In genomic region chrX:41116948-41117347, GRCh38 we compare ENCODE assay signal across 9 cellular contexts. TPM values are rescaled to one million over a fixed set of nuclear protein-coding genes. Genes with fewer than 3 reads are reported as not detected.
DNase-seq lines count a peak whose midpoint lies in the region; ATAC-seq, FAIRE-seq and TF ChIP-seq lines count a peak whose summit lies in the region.
"Had no signal": no experiment of that assay in that cellular context is flagged by ENCODE, and none has a peak within 500 bp of the region (broad histone marks: within the 10 kb centered on the region; RNA-seq: fewer than 3 reads in every experiment).

No MANE protein-coding gene starts in this region.

- no peak for FAIRE-seq in K562 (lab: Jason Lieb, UNC)

- TF ChIP-seq CTCF in K562 (IDR thresholded peaks at IDR 0.05 in 2 of 3, conservative IDR thresholded peaks at IDR 0.05 in 1 of 3; ENCODE audit: insufficient read depth in 2 of 3, low read depth in 1 of 3, low read length in 3 of 3) (no peak), glutamatergic neuron (IDR thresholded peaks at IDR 0.05; ENCODE audit: partially characterized antibody, unreplicated experiment) (no peak), tibial nerve (IDR thresholded peaks at IDR 0.05) (no peak)

- WGBS in K562 (ENCODE audit: insufficient coverage, low coverage, missing lambda C conversion rate), result 9% methylated on average over 4 of the region's 4 CpGs
- WGBS in tibial nerve, 2 donors, result 29 to 54% methylated on average over 4 of the region's 4 CpGs

- POLR2A ChIA-PET in K562 (lab: Yijun Ruan, JAX), result interaction anchor here (1.6 kb wide), 1 partner anchor 9 kb away, joined by 5 read pairs; no protein-coding TSS in a partner anchor

- H3K36me3 Mint-ChIP-seq in glutamatergic neuron (ENCODE audit: unreplicated experiment), result no peaks in the 10 kb centered on the region

- CTCF ChIA-PET in K562 (lab: Yijun Ruan, JAX; ENCODE audit: low intra/inter-chr PET ratio), result no interaction called here

- peak; percentile 59 for ATAC-seq in GM19372 (IDR thresholded peaks at IDR 0.05; ENCODE audit: low read depth, unreplicated experiment)
- peak; percentile 85 for ATAC-seq in HG03280 (IDR thresholded peaks at IDR 0.05; ENCODE audit: unreplicated experiment)
- peak; percentile 59 for ATAC-seq in K562

- H3K27me3 ChIP-seq in BLaER1 treated with 17β-estradiol and CSF1 and Interleukin-3, amounts not matched to agents 10 nM and 100 nM, result peaks cover 0 to 34% (median 19%) of the 10 kb centered on the region in 11 experiments; a peak in 10 of 22 replicates
- H3K27me3 ChIP-seq in K562 (ENCODE audit: control insufficient read depth in 2 of 2, insufficient read depth in 2 of 2, low read length in 2 of 2) (no peaks in the 10 kb centered on the region), tibial nerve (no peaks in the 10 kb centered on the region)

- no peak for TF ChIP-seq RAD21 in K562 (CRISPR knock-in tag; conservative IDR thresholded peaks at IDR 0.05 in 1 of 2, IDR thresholded peaks at IDR 0.05 in 1 of 2)

- H3K4me2 ChIP-seq in BLaER1 treated with 17β-estradiol and CSF1 and Interleukin-3, amounts not matched to agents 10 nM and 100 nM, result peak overlapping the region in 10 of 11 experiments; percentile 8 to 66 (median 19); a peak in 10 of 22 replicates
- no peak overlapping the region; the same call in 1 of the 2 replicates for H3K4me2 ChIP-seq in K562 (ENCODE audit: insufficient read depth, low read length)

- no peak overlapping the region for H3K4me3 ChIP-seq in BLaER1 treated with 17β-estradiol and CSF1 and Interleukin-3, amounts not matched to agents 10 nM and 100 nM
- H3K4me3 ChIP-seq in K562 (no peak overlapping the region), tibial nerve (no peak overlapping the region)
- H3K4me3 ChIP-seq: lung had no signal

- peaks cover 1% of the 10 kb centered on the region for H3K27me3 Mint-ChIP-seq in glutamatergic neuron (ENCODE audit: unreplicated experiment)

- no TSS peak for BruUV-seq in K562 (replicated peaks; lab: Mats Ljungman, UMichigan)

- in situ Hi-C loops in K562 (cut with MboI), result no loop called here

- TF ChIP-seq EP300 in K562 (IDR thresholded peaks at IDR 0.05; ENCODE audit: low read length) (no peak), tibial nerve (IDR thresholded peaks at IDR 0.05) (no peak)

- peaks cover 0 to 15% (median 1%) of the 10 kb centered on the region in 11 experiments; a peak in 1 of 22 replicates for H3K36me3 ChIP-seq in BLaER1 treated with 17β-estradiol and CSF1 and Interleukin-3, amounts not matched to agents 10 nM and 100 nM
- H3K36me3 ChIP-seq in K562 (ENCODE audit: control insufficient read depth, insufficient read depth, low read length) (no peaks in the 10 kb centered on the region; the same call in 2 of the 3 replicates), tibial nerve (no peaks in the 10 kb centered on the region)

- H3K9me3 Mint-ChIP-seq in glutamatergic neuron (ENCODE audit: unreplicated experiment), result no peaks in the 10 kb centered on the region

- H3K9me1 ChIP-seq in K562 (ENCODE audit: control insufficient read depth, insufficient read depth, low read length), result no peaks in the 10 kb centered on the region

- no peak overlapping the region for H3K27ac ChIP-seq in BLaER1 treated with 17β-estradiol and CSF1 and Interleukin-3, amounts not matched to agents 10 nM and 100 nM
- H3K27ac ChIP-seq in K562 (ENCODE audit: extremely low read depth, low read depth, low read length), result no peak overlapping the region
- peak overlapping the region in 1 of 4 donors; percentile 11 for H3K27ac ChIP-seq in tibial nerve

- TF ChIP-seq POLR2A in K562 (conservative IDR thresholded peaks at IDR 0.05), result no peak
- TF ChIP-seq POLR2A in tibial nerve (IDR thresholded peaks at IDR 0.05), result no peak

- DNase-seq in K562 (ENCODE audit: extremely low read depth in 1 of 4, low spot score in 3 of 4) (peak in 2 of 4 experiments; percentile 10 to 22), mesenteric fat pad (ENCODE audit: low spot score) (no peak), glutamatergic neuron (no peak), NCI-H446 treated with DMSO at 0.1 percent for 48 hours (lab: John Stamatoyannopoulos, UW) (no peak), tibial nerve (ENCODE audit: low spot score in 2 of 2) (no peak)

- intact Hi-C loops in K562 (cut with micrococcal nuclease), result loop anchor here (10.0 kb wide), 3 partner anchors 182 to 462 kb away; no protein-coding TSS in a partner anchor

- H4K20me1 ChIP-seq in BLaER1 treated with 17β-estradiol and CSF1 and Interleukin-3, amounts not matched to agents 10 nM and 100 nM, result peaks cover 98 to 100% (median 100%) of the 10 kb centered on the region in 11 experiments
- peaks cover 13% of the 10 kb centered on the region for H4K20me1 ChIP-seq in K562 (replicated peaks; ENCODE audit: control insufficient read depth, insufficient read depth, low read length)

- no peaks in the 10 kb centered on the region; a peak in 1 of 22 replicates for H3K9me3 ChIP-seq in BLaER1 treated with 17β-estradiol and CSF1 and Interleukin-3, amounts not matched to agents 10 nM and 100 nM (replicated peaks in 1 of 11)
- H3K9me3 ChIP-seq in K562 (replicated peaks; ENCODE audit: control insufficient read depth, insufficient read depth, low read depth, low read length) (no peaks in the 10 kb centered on the region), tibial nerve (no peaks in the 10 kb centered on the region)

- H3K4me1 Mint-ChIP-seq in glutamatergic neuron (ENCODE audit: low read depth, unreplicated experiment), result peaks cover 9% of the 10 kb centered on the region

- H3K9ac ChIP-seq in BLaER1 treated with 17β-estradiol and CSF1 and Interleukin-3, amounts not matched to agents 10 nM and 100 nM, result no peak overlapping the region; a peak in 1 of 22 replicates
- H3K9ac ChIP-seq in K562 (ENCODE audit: insufficient read depth in 1 of 2, low read depth in 2 of 2, low read length in 2 of 2), result no peak overlapping the region

- H3K27ac Mint-ChIP-seq in glutamatergic neuron (ENCODE audit: unreplicated experiment), result no peak overlapping the region

- H3K4me3 Mint-ChIP-seq in glutamatergic neuron (ENCODE audit: unreplicated experiment), result no peak overlapping the region

- peaks cover 0 to 72% (median 7%) of the 10 kb centered on the region in 10 experiments; a peak in 12 of 20 replicates for H3K4me1 ChIP-seq in BLaER1 treated with 17β-estradiol and CSF1 and Interleukin-3, amounts not matched to agents 10 nM and 100 nM
- peaks cover 0 to 5% of the 10 kb centered on the region in 2 experiments; a peak in 2 of 5 replicates for H3K4me1 ChIP-seq in K562 (replicated peaks in 1 of 2; ENCODE audit: control insufficient read depth in 2 of 2, insufficient read depth in 2 of 2, low read length in 2 of 2)
- peaks cover 0 to 49% (median 0%) of the 10 kb centered on the region in 4 donors for H3K4me1 ChIP-seq in tibial nerve

- no peak overlapping the region for H2AFZ ChIP-seq in K562 (ENCODE audit: low read depth, low read length)

- H3K79me2 ChIP-seq in K562 (ENCODE audit: control insufficient read depth, insufficient read depth, low read length), result peaks cover 93% of the 10 kb centered on the region

TF ChIP-seq in K562, 482 proteins besides CTCF, POLR2A, EP300 and RAD21 (continues in another document):
- TF ChIP-seq PBX2 (CRISPR knock-in tag; IDR thresholded peaks at IDR 0.05; ENCODE audit: low read depth) (no peak), PBX2 (tag; conservative IDR thresholded peaks at IDR 0.05; ENCODE audit: low read depth) (peak; percentile 85)

RNA-seq across cellular contexts. Expression of gene USP9X, which starts 31.7 kb away (rescaled TPM):
- 138 and 396 TPM in 2 replicates for total RNA-seq in K562 (2011; cell fraction: chromatin; rRNA removed; ENCODE audit: low replicate concordance)
- 51.9 and 68.7 TPM in 2 replicates for total RNA-seq in K562 (2011; cell fraction: nucleolus; rRNA removed)
- 103 and 125 TPM in 2 replicates for total RNA-seq in K562 (2011; cell fraction: nucleoplasm; rRNA removed)
- total RNA-seq in K562 (2014; rRNA removed) (29.0 and 29.5 TPM in 2 replicates), K562 (2014; rRNA removed; fragmentation: Illumina TruSeq; extraction: Trizol) (47.8 and 53.8 TPM in 2 replicates), K562 (2015; rRNA removed; fragmentation: Illumina TruSeq; extraction: Trizol) (31.9 and 33.1 TPM in 2 replicates), K562 (2021) (44.9 and 45.7 TPM in 2 replicates), mesenteric fat pad (97.2 TPM), glutamatergic neuron (ENCODE audit: unreplicated experiment) (120 TPM), tibial nerve (100 to 1,000 TPM in 1 of 4 donors, 10 to 100 TPM in 3; 83.1 to 101 (median 97.2) TPM)
- polyA plus RNA-seq in K562 (2011; rRNA removed) (26.1 and 40.1 TPM in 2 replicates), K562 (2014; fragmentation: Illumina TruSeq; extraction: Trizol) (29.4 and 31.0 TPM in 2 replicates), K562 (2014; fragmentation: Nextera tagmentation; extraction: Ambion mirVana) (10 to 100 TPM; 10.9 to 15.2 TPM), K562 (2014; rRNA removed) (19.0 and 21.4 TPM in 2 replicates)
- polyA plus RNA-seq in K562 (2011; cell fraction: cytosol; rRNA removed), result 11.5 and 16.7 TPM in 2 replicates
- 35.7 and 38.8 TPM in 2 replicates for polyA plus RNA-seq in K562 (2011; cell fraction: nucleus; rRNA removed)
- polyA plus RNA-seq in K562 (2012), result 21.9 and 23.8 TPM in 2 replicates
- 196 and 258 TPM in 2 replicates for polyA minus RNA-seq in K562 (2011; rRNA and poly(A)+ RNA removed)
- 77.6 and 121 TPM in 2 replicates for polyA minus RNA-seq in K562 (2011; cell fraction: cytosol; rRNA and poly(A)+ RNA removed)
- 47.0 and 84.4 TPM in 2 replicates for polyA minus RNA-seq in K562 (2011; cell fraction: nucleus; rRNA and poly(A)+ RNA removed)
